10 cellular contexts compared by ENCODE assay signal in the genomic region with DNA sequence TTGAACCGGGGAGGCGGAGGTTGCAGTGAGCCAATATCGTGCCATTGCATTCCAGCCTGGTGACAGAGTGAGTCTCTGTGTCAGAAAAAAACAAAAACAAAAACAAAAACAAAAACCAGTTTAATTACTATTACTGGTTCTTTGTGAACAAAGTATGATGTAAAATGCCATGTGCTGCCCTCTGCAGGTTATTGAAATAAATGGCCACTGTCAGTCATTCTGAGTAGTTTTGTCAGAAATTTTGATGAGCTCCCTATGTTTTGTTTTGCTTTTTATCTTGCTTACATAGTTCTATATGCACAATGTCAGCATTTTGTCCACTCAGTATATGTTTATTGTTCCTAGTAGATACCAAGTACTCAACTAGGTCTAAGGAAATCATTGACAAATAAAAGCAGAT.
A peak's percentile ranks its signal among the peaks of the same experiment; 100 is the strongest.
DNase-seq lines count a peak whose midpoint lies in the region; ATAC-seq, FAIRE-seq and TF ChIP-seq lines count a peak whose summit lies in the region.
"Had no signal": no experiment of that assay in that cellular context is flagged by ENCODE, and none has a peak within 500 bp of the region (broad histone marks: within the 10 kb centered on the region; RNA-seq: fewer than 3 reads in every experiment).

No MANE protein-coding gene starts in this region.

- in situ Hi-C loops in GM12878 (cut with MboI), result loop anchor here (10.0 kb wide), 3 partner anchors 244 to 804 kb away; no protein-coding TSS in a partner anchor

- no peak overlapping the region for H3K4me3 Mint-ChIP-seq in nephron
- H3K4me3 Mint-ChIP-seq in activated naive CD4-positive, alpha-beta T cell treated with anti-CD3 and anti-CD28 coated beads for 36 hours, result no peak overlapping the region
- no peak overlapping the region for H3K4me3 Mint-ChIP-seq in stimulated activated naive CD8-positive, alpha-beta T cell treated with anti-CD3 and anti-CD28 coated beads, Interleukin-15, amount 100 ng/mL, for 72 hours

- TF ChIP-seq POLR2A in GM12878 (IDR thresholded peaks at IDR 0.05; ENCODE audit: low read depth, low read length) (no peak), sigmoid colon (IDR thresholded peaks at IDR 0.05) (no peak)

- POLR2A ChIA-PET in GM12878 (lab: Charles Lee), result no interaction called here

- peak; percentile 13; the same call in 1 of the 2 replicates for TF ChIP-seq RAD21 in GM12878 (IDR thresholded peaks at IDR 0.05; ENCODE audit: insufficient read depth, low read depth, low read length)

- no peak overlapping the region for H3K27ac Mint-ChIP-seq in nephron
- H3K27ac Mint-ChIP-seq in activated naive CD4-positive, alpha-beta T cell treated with anti-CD3 and anti-CD28 coated beads for 36 hours, result no peak overlapping the region
- no peak overlapping the region for H3K27ac Mint-ChIP-seq in stimulated activated naive CD8-positive, alpha-beta T cell treated with anti-CD3 and anti-CD28 coated beads, Interleukin-15, amount 100 ng/mL, for 72 hours

- H3K4me3 ChIP-seq in GM06990 (replicated peaks; ENCODE audit: low read depth, low read length) (no peak overlapping the region), HL-60 (replicated peaks; ENCODE audit: insufficient read depth, low read length) (no peak overlapping the region), GM12878 (no peak overlapping the region), sigmoid colon (no peak overlapping the region)
- H3K4me3 ChIP-seq: pancreas had no signal

- no peaks in the 10 kb centered on the region for H3K9me3 Mint-ChIP-seq in nephron
- no peaks in the 10 kb centered on the region for H3K9me3 Mint-ChIP-seq in activated naive CD4-positive, alpha-beta T cell treated with anti-CD3 and anti-CD28 coated beads for 36 hours
- H3K9me3 Mint-ChIP-seq in stimulated activated naive CD8-positive, alpha-beta T cell treated with anti-CD3 and anti-CD28 coated beads, Interleukin-15, amount 100 ng/mL, for 72 hours, result no peaks in the 10 kb centered on the region

- CTCF ChIA-PET in GM12878 (lab: Yijun Ruan, JAX), result interaction anchor here (0.6 to 3.2 kb wide), 13 partner anchors 8 to 897 kb away, joined by 3 to 12 read pairs (median 4); no protein-coding TSS in a partner anchor
- CTCF ChIA-PET in activated naive CD4-positive, alpha-beta T cell treated with anti-CD3 and anti-CD28 coated beads for 36 hours (lab: Charles Lee), result interaction anchor here (0.8 kb wide), 1 partner anchor 9 kb away, joined by 3 read pairs; no protein-coding TSS in a partner anchor

- H3K36me3 ChIP-seq in GM06990 (ENCODE audit: control insufficient read depth, insufficient read depth, low read length) (no peaks in the 10 kb centered on the region), GM12878 (ENCODE audit: control insufficient read depth in 2 of 2, insufficient read depth in 2 of 2, low read length in 1 of 2) (no peaks in the 10 kb centered on the region), sigmoid colon (no peaks in the 10 kb centered on the region)
- H3K36me3 ChIP-seq: pancreas had no signal

- intact Hi-C loops in GM12878 (cut with micrococcal nuclease; ENCODE audit: unreplicated experiment) (loop anchor here (5.0 kb wide), 1 partner anchor 796 kb away; no protein-coding TSS in a partner anchor), sigmoid colon (cut with DNase I) (loop anchor here (10.0 kb wide), 1 partner anchor 576 kb away; no protein-coding TSS in a partner anchor)
- intact Hi-C loops in activated naive CD4-positive, alpha-beta T cell treated with anti-CD3 and anti-CD28 coated beads for 36 hours (cut with micrococcal nuclease), result no loop called here

- RAD21 ChIA-PET in GM12878 (lab: Charles Lee; ENCODE audit: unreplicated experiment), result no interaction called here

- H3K27me3 ChIP-seq in GM06990 (replicated peaks; ENCODE audit: control insufficient read depth, insufficient read depth, low read length), result no peaks in the 10 kb centered on the region
- H3K27me3 ChIP-seq in HL-60 (ENCODE audit: insufficient read depth, poor library complexity, severe bottlenecking), result no peaks in the 10 kb centered on the region
- no peaks in the 10 kb centered on the region for H3K27me3 ChIP-seq in GM12878 (replicated peaks in 1 of 2; ENCODE audit: control insufficient read depth in 2 of 2, insufficient read depth in 2 of 2, low read length in 1 of 2)
- H3K27me3 ChIP-seq in sigmoid colon, result no peaks in the 10 kb centered on the region
- H3K27me3 ChIP-seq: pancreas had no signal

- H3K36me3 Mint-ChIP-seq in nephron (ENCODE audit: low read depth), result no peaks in the 10 kb centered on the region
- H3K36me3 Mint-ChIP-seq in activated naive CD4-positive, alpha-beta T cell treated with anti-CD3 and anti-CD28 coated beads for 36 hours (ENCODE audit: low read depth), result no peaks in the 10 kb centered on the region

- SMC1A ChIA-PET in GM12878 (lab: Charles Lee; ENCODE audit: uncharacterized antibody, unreplicated experiment), result interaction anchor here (1.2 kb wide), 1 partner anchor 603 kb away, joined by 6 read pairs; no protein-coding TSS in a partner anchor

- H3K4me2 ChIP-seq in GM12878 (ENCODE audit: control insufficient read depth, insufficient read depth), result no peak overlapping the region

- H3K27me3 Mint-ChIP-seq in nephron (ENCODE audit: low read depth), result peaks cover 4% of the 10 kb centered on the region
- H3K27me3 Mint-ChIP-seq in activated naive CD4-positive, alpha-beta T cell treated with anti-CD3 and anti-CD28 coated beads for 36 hours (ENCODE audit: low read depth), result peaks cover 1% of the 10 kb centered on the region
- H3K27me3 Mint-ChIP-seq in stimulated activated naive CD8-positive, alpha-beta T cell treated with anti-CD3 and anti-CD28 coated beads, Interleukin-15, amount 100 ng/mL, for 72 hours, result no peaks in the 10 kb centered on the region

- H3K27ac ChIP-seq in HL-60 (replicated peaks) (no peak overlapping the region), GM12878 (ENCODE audit: control insufficient read depth, insufficient read depth) (no peak overlapping the region), sigmoid colon (no peak overlapping the region)
- H3K27ac ChIP-seq: pancreas had no signal

- H3K9me3 ChIP-seq in GM12878 (replicated peaks; ENCODE audit: control insufficient read depth, insufficient read depth, low read length), result no peaks in the 10 kb centered on the region
- no peaks in the 10 kb centered on the region for H3K9me3 ChIP-seq in sigmoid colon
- H3K9me3 ChIP-seq: pancreas had no signal

- no peaks in the 10 kb centered on the region for H3K4me1 ChIP-seq in GM12878 (ENCODE audit: control insufficient read depth, insufficient read depth, low read length)
- H3K4me1 ChIP-seq in sigmoid colon, result no peaks in the 10 kb centered on the region

- no peak for DNase-seq in GM06990 (ENCODE audit: extremely low read depth, insufficient read length)
- no peak for DNase-seq in HL-60 (ENCODE audit: low read depth in 1 of 2, low spot score in 1 of 2)
- DNase-seq in GM12878 (ENCODE audit: low read depth, low spot score), result no peak
- no peak for DNase-seq in activated naive CD4-positive, alpha-beta T cell treated with anti-CD3 and anti-CD28 coated beads for 36 hours
- no peak for DNase-seq in stimulated activated naive CD8-positive, alpha-beta T cell treated with anti-CD3 and anti-CD28 coated beads, Interleukin-15, amount 100 ng/mL, for 72 hours
- no peak for DNase-seq in sigmoid colon
- DNase-seq: activated CD4-positive, alpha-beta T cell treated with anti-CD3 and anti-CD28 coated beads, Interleukin-2, amount 50 U/mL, for 1 hour; central memory CD4-positive, alpha-beta T cell; pancreas had no signal

- no TSS peak for BruUV-seq in GM12878 (replicated peaks; lab: Mats Ljungman, UMichigan)

- H3K4me1 Mint-ChIP-seq in nephron, result no peaks in the 10 kb centered on the region
- no peaks in the 10 kb centered on the region for H3K4me1 Mint-ChIP-seq in activated naive CD4-positive, alpha-beta T cell treated with anti-CD3 and anti-CD28 coated beads for 36 hours (ENCODE audit: low read depth)
- H3K4me1 Mint-ChIP-seq in stimulated activated naive CD8-positive, alpha-beta T cell treated with anti-CD3 and anti-CD28 coated beads, Interleukin-15, amount 100 ng/mL, for 72 hours, result no peaks in the 10 kb centered on the region

- TF ChIP-seq EP300 in GM12878 (IDR thresholded peaks at IDR 0.05; ENCODE audit: borderline replicate concordance in 1 of 2, control insufficient read depth in 1 of 2, low read depth in 2 of 2, low read length in 2 of 2) (no peak), sigmoid colon (IDR thresholded peaks at IDR 0.05) (no peak)

- no peak overlapping the region for H3K9ac ChIP-seq in GM12878 (ENCODE audit: control insufficient read depth, insufficient read depth, low read length)

- no peaks in the 10 kb centered on the region for H3K79me2 ChIP-seq in GM12878 (ENCODE audit: control insufficient read depth, insufficient read depth, low read length)

- 39% methylated on average over 3 of the region's 3 CpGs for WGBS in GM12878 (ENCODE audit: insufficient coverage, insufficient replicate concordance, low lambda C conversion rate, missing lambda C conversion rate)
- WGBS in sigmoid colon, 2 donors, result 91 to 95% methylated on average over 3 of the region's 3 CpGs

- no peak for ATAC-seq in GM12878
- no peak for ATAC-seq in stimulated activated naive CD8-positive, alpha-beta T cell treated with anti-CD3 and anti-CD28 coated beads, Interleukin-15, amount 100 ng/mL, for 72 hours
- ATAC-seq: pancreas had no signal

- no peaks in the 10 kb centered on the region for H4K20me1 ChIP-seq in GM12878 (ENCODE audit: control insufficient read depth, insufficient read depth)

- TF ChIP-seq CTCF in GM06990 (IDR thresholded peaks at IDR 0.05; ENCODE audit: insufficient read depth, low read length, poor library complexity, severe bottlenecking) (peak; percentile 56), HL-60 (IDR thresholded peaks at IDR 0.05; ENCODE audit: insufficient read depth, low read length) (peak; percentile 39), GM12878 (IDR thresholded peaks at IDR 0.05 in 2 of 3, conservative IDR thresholded peaks at IDR 0.05 in 1 of 3; ENCODE audit: control insufficient read depth in 2 of 3, extremely low read depth in 1 of 3, insufficient read depth in 1 of 3, low read depth in 3 of 3, low read length in 3 of 3) (peak in 2 of 3 experiments; percentile 32 to 40; a peak in 4 of 6 replicates), nephron (IDR thresholded peaks at IDR 0.05; ENCODE audit: unreplicated experiment in 3 of 3) (peak in 2 of 3 experiments; percentile 28 to 47), sigmoid colon (IDR thresholded peaks at IDR 0.05) (no peak)

- FAIRE-seq in GM12878 (lab: Jason Lieb, UNC), result peak; percentile 7
- FAIRE-seq: pancreas had no signal

- no peak overlapping the region for H2AFZ ChIP-seq in GM12878 (ENCODE audit: control insufficient read depth, low read depth, low read length)

TF ChIP-seq in GM12878, 131 proteins besides CTCF, POLR2A, EP300 and RAD21 (continues in another document):
- TF ChIP-seq, protein P1, sequence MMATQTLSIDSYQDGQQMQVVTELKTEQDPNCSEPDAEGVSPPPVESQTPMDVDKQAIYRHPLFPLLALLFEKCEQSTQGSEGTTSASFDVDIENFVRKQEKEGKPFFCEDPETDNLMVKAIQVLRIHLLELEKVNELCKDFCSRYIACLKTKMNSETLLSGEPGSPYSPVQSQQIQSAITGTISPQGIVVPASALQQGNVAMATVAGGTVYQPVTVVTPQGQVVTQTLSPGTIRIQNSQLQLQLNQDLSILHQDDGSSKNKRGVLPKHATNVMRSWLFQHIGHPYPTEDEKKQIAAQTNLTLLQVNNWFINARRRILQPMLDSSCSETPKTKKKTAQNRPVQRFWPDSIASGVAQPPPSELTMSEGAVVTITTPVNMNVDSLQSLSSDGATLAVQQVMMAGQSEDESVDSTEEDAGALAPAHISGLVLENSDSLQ (IDR thresholded peaks at IDR 0.05), result peak; percentile 78

Comparison
In these comparisons a context has a peak if more than half of its experiments do, and no peak if none do; other contexts are left out.
1. CTCF ChIP-seq: peak in GM06990 (single experiment), HL-60 (single experiment), GM12878 (2 of 3) and nephron (2 of 3); none in sigmoid colon (0 of 4).